ENCODE assay signal across 8 cellular contexts in the genomic region with DNA sequence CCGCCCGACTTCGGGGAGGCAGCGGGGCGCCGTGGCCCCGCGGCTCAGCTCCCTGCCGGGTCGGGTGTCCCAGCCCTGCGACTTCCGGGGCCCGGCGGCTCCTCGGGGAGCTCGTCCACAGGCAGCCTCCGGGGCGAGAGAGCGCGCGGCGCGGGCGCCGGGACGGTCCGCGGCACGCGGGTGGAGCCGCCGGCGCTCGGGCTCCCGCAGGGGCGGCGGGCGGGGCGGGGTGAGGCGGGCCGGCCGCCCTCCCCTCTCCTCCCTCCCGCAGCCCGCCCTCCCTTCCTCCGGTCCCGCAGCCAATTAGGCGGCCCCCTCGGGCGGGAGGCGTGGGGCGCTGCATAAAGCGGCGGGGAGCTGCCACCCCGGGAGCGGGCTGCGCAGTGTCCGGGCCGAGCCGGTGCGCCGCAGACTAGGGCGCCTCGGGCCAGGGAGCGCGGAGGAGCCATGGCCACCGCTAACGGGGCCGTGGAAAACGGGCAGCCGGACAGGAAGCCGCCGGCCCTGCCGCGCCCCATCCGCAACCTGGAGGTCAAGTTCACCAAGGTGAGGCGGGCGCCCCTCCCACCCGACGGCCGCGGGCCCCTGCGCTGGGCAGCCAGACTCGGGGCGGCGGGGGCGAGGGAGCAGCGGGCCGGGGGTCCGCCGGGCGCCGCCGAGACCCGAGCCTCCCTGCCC. TPM values are rescaled to one million over a fixed set of nuclear protein-coding genes. Genes with fewer than 3 reads are reported as not detected.
A peak's percentile ranks its signal among the peaks of the same experiment; 100 is the strongest.
DNase-seq lines count a peak whose midpoint lies in the region; FAIRE-seq and TF ChIP-seq lines count a peak whose summit lies in the region.

A gene (plus strand): TSS at position 371 of the 678 bp plus-strand sequence. CDS start 77 bp downstream, at position 448.

- DNase-seq in D341Med (ENCODE audit: low spot score) = peak; percentile 82
- DNase-seq in HCEC 1CT = peak; percentile 30
- DNase-seq in fibroblast of pulmonary artery (ENCODE audit: low read depth) = peak; percentile 71
- peak; percentile 97 for DNase-seq in osteoblast (ENCODE audit: insufficient read length, low spot score, missing footprints)
- no peak for DNase-seq in D721Med (ENCODE audit: insufficient read length, low spot score)
- no peak for DNase-seq in effector memory CD4-positive, alpha-beta T cell
- no peak for DNase-seq in GOT3 (lab: John Stamatoyannopoulos, UW)

- H2AFZ ChIP-seq in osteoblast (ENCODE audit: low read length) = peak within 1 kb of the TSS; percentile 81

- H3K9me3 ChIP-seq in osteoblast (ENCODE audit: low read depth, low read length) = no peaks in the 10 kb centered on the region
- H3K9me3 ChIP-seq in effector memory CD4-positive, alpha-beta T cell (ENCODE audit: control insufficient read depth, low read length) = no peaks in the 10 kb centered on the region

- H3K27ac ChIP-seq in osteoblast (ENCODE audit: low read depth, low read length) = no peak within 1 kb of the TSS
- no peak within 1 kb of the TSS for H3K27ac ChIP-seq in effector memory CD4-positive, alpha-beta T cell (ENCODE audit: insufficient read depth, low read length, poor library complexity, severe bottlenecking)

- H3K79me2 ChIP-seq in osteoblast (ENCODE audit: insufficient read depth, low read length) = no peaks in the 10 kb centered on the region

- H3K4me3 ChIP-seq in WI38 (ENCODE audit: low read depth, low read length) (peak within 1 kb of the TSS; percentile 58), fibroblast of pulmonary artery (replicated peaks; ENCODE audit: low read depth, low read length) (peak within 1 kb of the TSS; percentile 66), osteoblast (ENCODE audit: insufficient read depth, low read length) (peak within 1 kb of the TSS; percentile 69)
- H3K4me3 ChIP-seq in effector memory CD4-positive, alpha-beta T cell (ENCODE audit: insufficient read depth, low read depth, low read length, poor library complexity, severe bottlenecking) = no peak within 1 kb of the TSS

- H4K20me1 ChIP-seq in osteoblast (ENCODE audit: insufficient read depth, low read length) = no peaks in the 10 kb centered on the region

- no peaks in the 10 kb centered on the region for H3K36me3 ChIP-seq in osteoblast (ENCODE audit: insufficient read depth, low read length)
- no peaks in the 10 kb centered on the region for H3K36me3 ChIP-seq in effector memory CD4-positive, alpha-beta T cell (ENCODE audit: control insufficient read depth, insufficient read depth, low read length)

- H3K27me3 ChIP-seq in osteoblast (ENCODE audit: insufficient read depth, low read length) = peaks cover 6% of the 10 kb centered on the region
- peaks cover 16% of the 10 kb centered on the region for H3K27me3 ChIP-seq in effector memory CD4-positive, alpha-beta T cell (replicated peaks; ENCODE audit: control insufficient read depth, insufficient read depth, low read length, poor library complexity, severe bottlenecking)

- TF ChIP-seq CTCF in WI38 (IDR thresholded peaks at IDR 0.05; ENCODE audit: low read depth, low read length) = no peak
- TF ChIP-seq CTCF in fibroblast of pulmonary artery (IDR thresholded peaks at IDR 0.05; ENCODE audit: low read length, missing control alignments) = no peak
- no peak for TF ChIP-seq CTCF in osteoblast (IDR thresholded peaks at IDR 0.05; ENCODE audit: extremely low read depth, low read depth, low read length)
- TF ChIP-seq CTCF in D721Med (IDR thresholded peaks at IDR 0.05; ENCODE audit: insufficient read depth, missing control alignments) = no peak

- H3K4me1 ChIP-seq in osteoblast (ENCODE audit: insufficient read depth, low read length) = no peaks in the 10 kb centered on the region
- no peaks in the 10 kb centered on the region for H3K4me1 ChIP-seq in effector memory CD4-positive, alpha-beta T cell (ENCODE audit: control insufficient read depth, insufficient read depth, low read length, poor library complexity, severe bottlenecking)

- FAIRE-seq in D721Med (lab: Jason Lieb, UNC) = no peak

- peak within 1 kb of the TSS; percentile 76 for H3K4me2 ChIP-seq in osteoblast (ENCODE audit: insufficient read depth, low read length)

RNA-seq across cellular contexts. Expression of the gene that starts here (rescaled TPM):
- total RNA-seq in osteoblast = 54.6 and 61.6 TPM in 2 replicates

Comparison
In these comparisons a context has a peak if more than half of its experiments do, and no peak if none do; other contexts are left out.
1. DNase-seq: peak in D341Med (single experiment), HCEC 1CT (single experiment), fibroblast of pulmonary artery (single experiment) and osteoblast (single experiment); none in D721Med (single experiment), effector memory CD4-positive, alpha-beta T cell (0 of 3) and GOT3 (single experiment).